ENCODE assay signal across 1 cellular context in genomic region chr3:126954141-126954845, GRCh38.
TF ChIP-seq lines count a peak whose summit lies in the region.

No MANE protein-coding gene starts in this region.

TF ChIP-seq in HepG2, 621 proteins besides CTCF, POLR2A, EP300 and RAD21:
- TF ChIP-seq ARNTL (CRISPR knock-in tag; IDR thresholded peaks at IDR 0.05) (no peak), TSC22D2 (CRISPR knock-in tag; IDR thresholded peaks at IDR 0.05; ENCODE audit: borderline replicate concordance) (no peak), ZGPAT (CRISPR knock-in tag; IDR thresholded peaks at IDR 0.05) (no peak), KDM4B (CRISPR knock-in tag; IDR thresholded peaks at IDR 0.05) (no peak), ZNF660 (CRISPR knock-in tag; IDR thresholded peaks at IDR 0.05; ENCODE audit: borderline replicate concordance, low read depth) (no peak), RXRA (CRISPR knock-in tag; IDR thresholded peaks at IDR 0.05) (no peak), MLX (CRISPR knock-in tag; IDR thresholded peaks at IDR 0.05) (no peak), KAT7 (CRISPR knock-in tag; IDR thresholded peaks at IDR 0.05; ENCODE audit: borderline replicate concordance) (no peak), ZNF710 (CRISPR knock-in tag; IDR thresholded peaks at IDR 0.05; ENCODE audit: borderline replicate concordance) (no peak), ZNF780A (CRISPR knock-in tag; IDR thresholded peaks at IDR 0.05) (no peak), CSRNP2 (CRISPR knock-in tag; conservative IDR thresholded peaks at IDR 0.05; ENCODE audit: low read depth) (no peak), FOXO1 (CRISPR knock-in tag; IDR thresholded peaks at IDR 0.05) (no peak), ZNF18 (CRISPR knock-in tag; IDR thresholded peaks at IDR 0.05; ENCODE audit: insufficient replicate concordance) (no peak), MYNN (CRISPR knock-in tag; IDR thresholded peaks at IDR 0.05; ENCODE audit: low read depth) (no peak), ZNF496 (CRISPR knock-in tag; IDR thresholded peaks at IDR 0.05; ENCODE audit: insufficient replicate concordance) (no peak), ZNF296 (CRISPR knock-in tag; conservative IDR thresholded peaks at IDR 0.05) (no peak), ZNF746 (CRISPR knock-in tag; IDR thresholded peaks at IDR 0.05) (no peak)
TF ChIP-seq in HepG2: peak in this region for 0.
